ENCODE assay signal across 23 cellular contexts in genomic region chr4:156633846-156634245, GRCh38.
DNase-seq lines count a peak whose midpoint lies in the region; ATAC-seq and TF ChIP-seq lines count a peak whose summit lies in the region.
"Had no signal": no experiment of that assay in that cellular context is flagged by ENCODE, and none has a peak within 500 bp of the region (broad histone marks: within the 10 kb centered on the region; RNA-seq: fewer than 3 reads in every experiment).

No MANE protein-coding gene starts in this region.

- H3K27me3 ChIP-seq in trophoblast cell (ENCODE audit: insufficient read depth, low read length): no peaks in the 10 kb centered on the region
- H3K27me3 ChIP-seq: BLaER1 treated with 17β-estradiol and CSF1 and Interleukin-3, amounts not matched to agents 10 nM and 100 nM; SJSA1 had no signal

- H3K36me3 Mint-ChIP-seq in activated naive CD4-positive, alpha-beta T cell treated with anti-CD3 and anti-CD28 coated beads for 36 hours (ENCODE audit: low read depth): peaks cover 2% of the 10 kb centered on the region
- H3K36me3 Mint-ChIP-seq: CD4-positive, alpha-beta memory T cell had no signal

- no peak overlapping the region for H3K4me3 Mint-ChIP-seq in activated naive CD4-positive, alpha-beta T cell treated with anti-CD3 and anti-CD28 coated beads for 36 hours
- H3K4me3 Mint-ChIP-seq: CD4-positive, alpha-beta memory T cell had no signal

- no peaks in the 10 kb centered on the region for H3K36me3 ChIP-seq in trophoblast cell (ENCODE audit: control insufficient read depth in 1 of 2, insufficient read depth in 2 of 2, low read length in 2 of 2)
- H3K36me3 ChIP-seq: BLaER1 treated with 17β-estradiol and CSF1 and Interleukin-3, amounts not matched to agents 10 nM and 100 nM; HAP-1; SJSA1 had no signal

- H3K4me1 ChIP-seq in trophoblast cell (ENCODE audit: control insufficient read depth in 1 of 2, insufficient read depth in 2 of 2, low read length in 2 of 2): peaks cover 4 to 7% of the 10 kb centered on the region in 2 experiments
- H3K4me1 ChIP-seq: BLaER1 treated with 17β-estradiol and CSF1 and Interleukin-3, amounts not matched to agents 10 nM and 100 nM; Caco-2; HAP-1 had no signal

- no peak overlapping the region for H4K12ac ChIP-seq in trophoblast cell (ENCODE audit: low read depth, low read length)

- H2BK5ac ChIP-seq in trophoblast cell (ENCODE audit: low read depth, low read length, poor library complexity): peak overlapping the region; percentile 76

- intact Hi-C loops in activated naive CD4-positive, alpha-beta T cell treated with anti-CD3 and anti-CD28 coated beads for 36 hours (cut with micrococcal nuclease): no loop called here

- TF ChIP-seq CTCF in omental fat pad (IDR thresholded peaks at IDR 0.05): no peak

- H3K9ac ChIP-seq in trophoblast cell (ENCODE audit: low read length): no peak overlapping the region
- H3K9ac ChIP-seq: BLaER1 treated with 17β-estradiol and CSF1 and Interleukin-3, amounts not matched to agents 10 nM and 100 nM; GM23248 had no signal

- peak overlapping the region; percentile 88 for H2BK120ac ChIP-seq in trophoblast cell (ENCODE audit: insufficient read depth, low read length, poor library complexity)

- H3K23ac ChIP-seq in trophoblast cell (ENCODE audit: low read length): no peak overlapping the region

- H3K14ac ChIP-seq in trophoblast cell (ENCODE audit: low read length): no peak overlapping the region

- H3K4me3 ChIP-seq in trophoblast cell (ENCODE audit: low read depth, low read length): no peak overlapping the region
- H3K4me3 ChIP-seq: BLaER1 treated with 17β-estradiol and CSF1 and Interleukin-3, amounts not matched to agents 10 nM and 100 nM; GM23248; HAP-1; SJSA1 had no signal

- H3K4me1 Mint-ChIP-seq in activated naive CD4-positive, alpha-beta T cell treated with anti-CD3 and anti-CD28 coated beads for 36 hours (ENCODE audit: low read depth): no peaks in the 10 kb centered on the region
- H3K4me1 Mint-ChIP-seq: CD4-positive, alpha-beta memory T cell had no signal

- H3K27me3 Mint-ChIP-seq in activated naive CD4-positive, alpha-beta T cell treated with anti-CD3 and anti-CD28 coated beads for 36 hours (ENCODE audit: low read depth): no peaks in the 10 kb centered on the region
- H3K27me3 Mint-ChIP-seq: CD4-positive, alpha-beta memory T cell had no signal

- DNase-seq in DMS53 (lab: John Stamatoyannopoulos, UW) (peak; percentile 36), DMS53 treated with DMSO at 0.1 percent for 48 hours (lab: John Stamatoyannopoulos, UW; ENCODE audit: unreplicated experiment) (no peak), LHCN-M2 (ENCODE audit: low read depth) (peak; percentile 87), SHP77 (lab: John Stamatoyannopoulos, UW) (peak; percentile 13 to 42), trophoblast cell (no peak), kidney glomerular epithelial cell (lab: John Stamatoyannopoulos, UW) (no peak), omental fat pad (ENCODE audit: low spot score) (no peak)
- DNase-seq in activated naive CD4-positive, alpha-beta T cell treated with anti-CD3 and anti-CD28 coated beads for 36 hours: no peak
- DNase-seq: Caco-2; CD4-positive, alpha-beta memory T cell; DMS153; GDM1; GM23248; KBM-7; NCI-H1092; NCI-H1436; NCI-H2029; NCI-H526 had no signal

- H2BK12ac ChIP-seq in trophoblast cell (ENCODE audit: low read length): no peak overlapping the region

- H2AFZ ChIP-seq in trophoblast cell (ENCODE audit: insufficient read depth, low read length, poor library complexity): no peak overlapping the region
- H2AFZ ChIP-seq: GM23248 had no signal

- peak overlapping the region; percentile 37 for H4K91ac ChIP-seq in trophoblast cell (ENCODE audit: low read depth, low read length)

- H3K79me1 ChIP-seq in trophoblast cell (ENCODE audit: low read length): peaks cover 10% of the 10 kb centered on the region

- H3K4me2 ChIP-seq in trophoblast cell (ENCODE audit: low read length): no peak overlapping the region
- H3K4me2 ChIP-seq: BLaER1 treated with 17β-estradiol and CSF1 and Interleukin-3, amounts not matched to agents 10 nM and 100 nM had no signal

- CTCF ChIA-PET in activated naive CD4-positive, alpha-beta T cell treated with anti-CD3 and anti-CD28 coated beads for 36 hours (lab: Charles Lee): no interaction called here

- no peak overlapping the region for H2AK5ac ChIP-seq in trophoblast cell (ENCODE audit: low read length)

- H3K27ac ChIP-seq in trophoblast cell (ENCODE audit: low read depth, low read length): peak overlapping the region; percentile 91
- H3K27ac ChIP-seq: 22Rv1; BLaER1 treated with 17β-estradiol and CSF1 and Interleukin-3, amounts not matched to agents 10 nM and 100 nM; GM23248; RWPE1; SJSA1 had no signal

- no peak overlapping the region for H3K27ac Mint-ChIP-seq in activated naive CD4-positive, alpha-beta T cell treated with anti-CD3 and anti-CD28 coated beads for 36 hours
- H3K27ac Mint-ChIP-seq: CD4-positive, alpha-beta memory T cell had no signal

- H4K8ac ChIP-seq in trophoblast cell (ENCODE audit: low read depth, low read length): no peak overlapping the region

- H3K9me3 ChIP-seq in trophoblast cell (ENCODE audit: insufficient read depth, low read depth, low read length): peaks cover 1% of the 10 kb centered on the region
- H3K9me3 ChIP-seq: BLaER1 treated with 17β-estradiol and CSF1 and Interleukin-3, amounts not matched to agents 10 nM and 100 nM; Caco-2; SJSA1 had no signal

- H3K79me2 ChIP-seq in trophoblast cell (ENCODE audit: control insufficient read depth, insufficient read depth, low read length, poor library complexity): no peaks in the 10 kb centered on the region

- no peak overlapping the region for H3K4ac ChIP-seq in trophoblast cell (ENCODE audit: low read depth, low read length)

- no peak overlapping the region for H3K18ac ChIP-seq in trophoblast cell (ENCODE audit: low read length)

- WGBS in trophoblast cell (ENCODE audit: extremely low coverage, insufficient coverage, insufficient read length): no CpG with 5 or more reads among the region's 5 CpGs

- ATAC-seq in omental fat pad (ENCODE audit: low FRiP score): no peak

- H3K9me3 Mint-ChIP-seq in activated naive CD4-positive, alpha-beta T cell treated with anti-CD3 and anti-CD28 coated beads for 36 hours: peaks cover 1% of the 10 kb centered on the region

Comparison
In these comparisons a context has a peak if more than half of its experiments do, and no peak if none do; other contexts are left out.
1. DNase-seq: peak in DMS53 (single experiment), LHCN-M2 (single experiment) and SHP77 (2 of 2); none in DMS53 treated with DMSO at 0.1 percent for 48 hours (single experiment), trophoblast cell (0 of 2), kidney glomerular epithelial cell (single experiment), activated naive CD4-positive, alpha-beta T cell treated with anti-CD3 and anti-CD28 coated beads for 36 hours (single experiment) and omental fat pad (single experiment).